In the genomic region with DNA sequence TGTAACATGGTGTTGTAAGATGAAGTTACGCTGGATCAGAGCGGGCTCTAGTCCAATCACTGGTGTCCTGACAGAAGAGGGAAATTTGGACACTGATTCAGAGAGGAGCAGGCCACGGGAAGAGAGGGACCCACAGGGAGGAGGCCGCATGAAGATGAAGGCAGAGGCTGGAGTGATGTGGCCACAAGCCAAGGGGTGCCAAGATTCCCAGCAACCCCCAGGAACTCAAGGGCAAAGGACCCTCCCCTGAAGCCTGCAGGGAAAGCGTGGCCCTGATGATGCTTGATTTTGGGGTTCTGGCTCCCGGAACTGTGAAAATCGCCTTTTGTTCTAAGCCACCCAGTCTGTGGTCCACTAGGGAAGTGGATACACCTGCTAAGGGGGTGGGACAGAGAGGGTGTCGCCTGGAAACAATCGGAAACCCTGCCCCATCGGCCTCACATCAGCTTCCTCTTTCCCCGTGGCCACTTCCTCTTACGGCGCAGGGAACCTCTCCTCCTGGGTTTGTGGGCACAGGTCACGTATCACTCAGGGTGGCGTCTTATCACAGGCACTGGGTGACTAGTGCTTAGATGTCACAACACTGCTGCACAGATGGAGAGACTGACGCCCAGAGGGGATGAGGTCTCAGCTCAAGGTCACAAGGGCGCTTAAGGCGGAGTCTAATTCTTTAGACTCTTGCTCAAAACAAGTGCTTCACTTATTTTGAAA, we compare ENCODE assay signal across 8 cellular contexts. TPM values are rescaled to one million over a fixed set of nuclear protein-coding genes. Genes with fewer than 3 reads are reported as not detected.
DNase-seq lines count a peak whose midpoint lies in the region; ATAC-seq and TF ChIP-seq lines count a peak whose summit lies in the region.

No MANE protein-coding gene starts in this region.

- H3K27ac ChIP-seq in A673 (ENCODE audit: low read depth, low read length, poor library complexity, severe bottlenecking) = no peak overlapping the region

- H3K36me3 ChIP-seq in A673 (ENCODE audit: insufficient read depth, low read length, poor library complexity, severe bottlenecking) = no peaks in the 10 kb centered on the region

- intact Hi-C loops in A673 (cut with micrococcal nuclease; ENCODE audit: unreplicated experiment) = loop anchor here (2.0 to 5.0 kb wide), 2 partner anchors 55 to 893 kb away; no protein-coding TSS in a partner anchor

- BruUV-seq in A673 (replicated peaks; lab: Mats Ljungman, UMichigan) = no TSS peak

- peak; percentile 72 for ATAC-seq in GM18909 (IDR thresholded peaks at IDR 0.05; ENCODE audit: poor library complexity, unreplicated experiment)
- ATAC-seq in HG03354 (IDR thresholded peaks at IDR 0.05; ENCODE audit: poor library complexity, severe bottlenecking, unreplicated experiment) = peak; percentile 67

- H3K4me3 ChIP-seq in A673 (ENCODE audit: low read depth, low read length, poor library complexity, severe bottlenecking) = no peak overlapping the region

- peaks cover 15% of the 10 kb centered on the region for H3K4me1 ChIP-seq in A673 (ENCODE audit: insufficient read depth, low read length, poor library complexity, severe bottlenecking)

- no peak for TF ChIP-seq CTCF in A673 (conservative IDR thresholded peaks at IDR 0.05; ENCODE audit: low read depth, low read length)

- peak; percentile 36 for DNase-seq in activated CD4-positive, alpha-beta T cell treated with anti-CD3 and anti-CD28 coated beads for 1 hour
- peak; percentile 27 for DNase-seq in effector CD8-positive, alpha-beta T cell (lab: John Stamatoyannopoulos, UW)
- peak; percentile 26 to 39 for DNase-seq in stimulated activated CD4-positive, alpha-beta T cell treated with anti-CD3 and anti-CD28 coated beads, Interleukin-15, amount 100 ng/mL, for 1 hour (ENCODE audit: low read depth in 1 of 2, low spot score in 1 of 2)
- no peak for DNase-seq in A673 (ENCODE audit: low spot score)
- no peak for DNase-seq in foreskin melanocyte
- DNase-seq in NCI-H2107 treated with DMSO at 0.1 percent for 48 hours (lab: John Stamatoyannopoulos, UW; ENCODE audit: unreplicated experiment) = no peak

- no peaks in the 10 kb centered on the region for H3K9me3 ChIP-seq in A673 (ENCODE audit: low read depth, low read length, poor library complexity, severe bottlenecking)

- POLR2A ChIA-PET in A673 (lab: Charles Lee; ENCODE audit: low non-redundant PET) = no interaction called here

- no peaks in the 10 kb centered on the region for H3K27me3 ChIP-seq in A673 (replicated peaks; ENCODE audit: insufficient read depth, low read depth, low read length, poor library complexity)

- CTCF ChIA-PET in A673 (lab: Charles Lee) = no interaction called here

RNA-seq across cellular contexts. Expression of a gene that starts 58.0 kb away (rescaled TPM):
- 0.68 and 0.69 TPM in 2 replicates for total RNA-seq in A673 (2021)

Comparison
In these comparisons a context has a peak if more than half of its experiments do, and no peak if none do; other contexts are left out.
1. DNase-seq: peak in activated CD4-positive, alpha-beta T cell treated with anti-CD3 and anti-CD28 coated beads for 1 hour (single experiment), effector CD8-positive, alpha-beta T cell (single experiment) and stimulated activated CD4-positive, alpha-beta T cell treated with anti-CD3 and anti-CD28 coated beads, Interleukin-15, amount 100 ng/mL, for 1 hour (2 of 2); none in A673 (single experiment), foreskin melanocyte (single experiment) and NCI-H2107 treated with DMSO at 0.1 percent for 48 hours (single experiment).